ENCODE assay signal across 1 cellular context in the genomic region with DNA sequence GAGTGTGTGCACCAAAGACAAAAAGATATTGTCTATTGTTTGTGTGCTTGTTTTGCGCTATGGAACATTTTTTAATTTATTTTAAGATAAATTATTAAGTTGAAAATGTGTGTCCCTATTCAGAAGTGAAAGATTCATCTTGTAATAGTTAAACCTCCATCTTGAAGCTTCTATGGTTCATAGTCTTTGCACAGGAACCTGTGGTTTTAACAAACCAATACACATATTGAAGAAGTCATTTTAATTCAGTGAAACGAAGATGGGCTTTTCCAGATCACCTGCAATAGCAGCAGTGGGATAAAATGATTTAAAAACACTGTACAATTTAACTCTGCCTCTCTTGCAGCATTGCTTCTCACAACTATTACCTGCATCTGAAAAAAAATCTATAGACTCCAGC.
TF ChIP-seq lines count a peak whose summit lies in the region.

No MANE protein-coding gene starts in this region.

TF ChIP-seq in IMR-90, 13 proteins besides CTCF, POLR2A, EP300 and RAD21 (continued from another document):
- no peak for TF ChIP-seq MAZ (IDR thresholded peaks at IDR 0.05; ENCODE audit: borderline replicate concordance, low read depth, low read length)
- no peak for TF ChIP-seq CEBPB (IDR thresholded peaks at IDR 0.05; ENCODE audit: low read depth, low read length)
- TF ChIP-seq FOS (IDR thresholded peaks at IDR 0.05; ENCODE audit: low read depth, low read length): no peak
- TF ChIP-seq NFE2L2 (IDR thresholded peaks at IDR 0.05; ENCODE audit: low read depth, low read length): no peak
- no peak for TF ChIP-seq RCOR1 (IDR thresholded peaks at IDR 0.05; ENCODE audit: insufficient replicate concordance, low read length)
- TF ChIP-seq, protein P1, sequence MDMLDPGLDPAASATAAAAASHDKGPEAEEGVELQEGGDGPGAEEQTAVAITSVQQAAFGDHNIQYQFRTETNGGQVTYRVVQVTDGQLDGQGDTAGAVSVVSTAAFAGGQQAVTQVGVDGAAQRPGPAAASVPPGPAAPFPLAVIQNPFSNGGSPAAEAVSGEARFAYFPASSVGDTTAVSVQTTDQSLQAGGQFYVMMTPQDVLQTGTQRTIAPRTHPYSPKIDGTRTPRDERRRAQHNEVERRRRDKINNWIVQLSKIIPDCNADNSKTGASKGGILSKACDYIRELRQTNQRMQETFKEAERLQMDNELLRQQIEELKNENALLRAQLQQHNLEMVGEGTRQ (IDR thresholded peaks at IDR 0.05; ENCODE audit: low read depth, low read length): no peak
